ENCODE assay signal across 8 cellular contexts in the genomic region with DNA sequence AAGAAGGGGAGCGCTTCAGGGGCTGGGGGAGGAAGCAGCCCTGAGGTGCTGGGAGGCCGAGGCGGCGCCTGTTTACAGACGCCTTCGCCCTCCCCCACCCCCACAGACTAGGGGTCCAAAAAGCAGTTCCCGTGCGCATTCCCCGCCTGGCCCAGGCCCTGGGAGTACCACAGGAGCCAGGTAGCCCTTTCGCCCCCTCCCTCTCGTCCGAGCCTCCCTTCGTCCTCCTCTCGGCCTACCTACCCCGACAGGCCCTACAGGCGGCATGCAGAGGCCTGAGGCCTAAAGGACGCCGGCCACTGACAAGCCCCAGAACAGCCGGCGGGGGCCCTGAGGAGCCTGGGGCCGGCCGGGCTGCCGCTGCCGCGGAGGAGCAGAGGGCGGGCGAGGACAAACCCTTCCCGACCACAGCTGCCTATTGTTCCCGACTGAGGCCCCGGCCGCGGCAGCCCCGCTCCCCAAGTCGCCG. TPM values are rescaled to one million over a fixed set of nuclear protein-coding genes. Genes with fewer than 3 reads are reported as not detected.
DNase-seq lines count a peak whose midpoint lies in the region; ATAC-seq, FAIRE-seq and TF ChIP-seq lines count a peak whose summit lies in the region.

No MANE protein-coding gene starts in this region.

- peaks cover 16% of the 10 kb centered on the region for H4K20me1 ChIP-seq in endothelial cell of umbilical vein (replicated peaks; ENCODE audit: control insufficient read depth, extremely low read depth, insufficient read depth, low read length)

- peak overlapping the region; percentile 77 for H3K4me3 ChIP-seq in HFF-Myc (replicated peaks; ENCODE audit: low read depth, low read length)
- peak overlapping the region; percentile 82 to 91 (median 87) for H3K4me3 ChIP-seq in endothelial cell of umbilical vein (replicated peaks in 1 of 3; ENCODE audit: insufficient read depth in 1 of 3, low read depth in 1 of 3, low read length in 3 of 3)

- intact Hi-C loops in endothelial cell of umbilical vein (cut with micrococcal nuclease) = loop anchor here (1.0 to 10.0 kb wide), 5 partner anchors 138 to 1114 kb away; a partner anchor contains a TSS

- peak overlapping the region; percentile 96 for H3K4me2 ChIP-seq in endothelial cell of umbilical vein (ENCODE audit: insufficient read depth, low read length)

- CTCF ChIA-PET in endothelial cell of umbilical vein (lab: Charles Lee) = interaction anchor here (1.0 to 1.4 kb wide), 3 partner anchors 29 to 196 kb away, joined by 3 to 6 read pairs (median 3); no protein-coding TSS in a partner anchor

- TF ChIP-seq POLR2A in endothelial cell of umbilical vein (IDR thresholded peaks at IDR 0.05; ENCODE audit: low read depth, low read length) = no peak

- dilution Hi-C loops in endothelial cell of umbilical vein (cut with MboI; ENCODE audit: extremely low pct_ligation_motif_present, low sequenced_read_pairs) = no loop called here

- ATAC-seq in stimulated activated naive B cell treated with anti-CD40 and anti-IgM and Interleukin-4, amounts not matched to agents 10 μg/mL and 1 μg/mL and 100 μg/mL, for 72 hours (replicated peaks) = peak; percentile 61 to 67

- H3K9me3 ChIP-seq in endothelial cell of umbilical vein (replicated peaks; ENCODE audit: control insufficient read depth, insufficient read depth, low read length) = no peaks in the 10 kb centered on the region

- peaks cover 55% of the 10 kb centered on the region for H3K79me2 ChIP-seq in endothelial cell of umbilical vein (ENCODE audit: control insufficient read depth, insufficient read depth, low read length)

- BruUV-seq in endothelial cell of umbilical vein (replicated peaks; lab: Mats Ljungman, UMichigan) = no TSS peak

- POLR2A ChIA-PET in endothelial cell of umbilical vein (lab: Charles Lee) = interaction anchor here (0.6 to 1.0 kb wide), 4 partner anchors 70 to 157 kb away, joined by 3 to 4 read pairs (median 4); a partner anchor contains a TSS

- peak overlapping the region; percentile 88 for H3K27ac ChIP-seq in endothelial cell of umbilical vein (ENCODE audit: insufficient read depth, low read depth, low read length)

- peaks cover 1 to 8% of the 10 kb centered on the region in 2 donors for H3K36me3 Mint-ChIP-seq in stimulated activated naive B cell treated with anti-CD40 and anti-IgM and Interleukin-4, amounts not matched to agents 10 μg/mL and 1 μg/mL and 100 μg/mL, for 72 hours

- peak; percentile 76 for DNase-seq in NCI-H146 (lab: John Stamatoyannopoulos, UW)
- no peak for DNase-seq in NCI-H146 treated with DMSO at 0.1 percent for 48 hours (lab: John Stamatoyannopoulos, UW; ENCODE audit: unreplicated experiment)
- DNase-seq in HFF-Myc (ENCODE audit: extremely low read depth, low read depth) = no peak
- peak; percentile 18 for DNase-seq in MV-4-11 (lab: John Stamatoyannopoulos, UW)
- peak; percentile 42 to 46 for DNase-seq in activated CD4-positive, alpha-beta T cell treated with anti-CD3 and anti-CD28 coated beads, Interleukin-2, amount 50 U/mL, for 48 hours
- DNase-seq in endothelial cell of umbilical vein (ENCODE audit: low read depth, low spot score) = peak; percentile 68
- peak; percentile 65 for DNase-seq in midbrain (lab: John Stamatoyannopoulos, UW)
- DNase-seq in stimulated activated naive B cell treated with anti-CD40 and anti-IgM and Interleukin-4, amounts not matched to agents 10 μg/mL and 1 μg/mL and 100 μg/mL, for 72 hours = peak; percentile 42

- H3K9me3 Mint-ChIP-seq in stimulated activated naive B cell treated with anti-CD40 and anti-IgM and Interleukin-4, amounts not matched to agents 10 μg/mL and 1 μg/mL and 100 μg/mL, for 72 hours = no peaks in the 10 kb centered on the region

- H3K4me1 ChIP-seq in endothelial cell of umbilical vein (ENCODE audit: control insufficient read depth, extremely low read depth, insufficient read depth, low read length) = peaks cover 22% of the 10 kb centered on the region

- H3K27ac Mint-ChIP-seq in stimulated activated naive B cell treated with anti-CD40 and anti-IgM and Interleukin-4, amounts not matched to agents 10 μg/mL and 1 μg/mL and 100 μg/mL, for 72 hours = peak overlapping the region; percentile 95

- H3K4me3 Mint-ChIP-seq in stimulated activated naive B cell treated with anti-CD40 and anti-IgM and Interleukin-4, amounts not matched to agents 10 μg/mL and 1 μg/mL and 100 μg/mL, for 72 hours = peak overlapping the region; percentile 91 to 92

- no peaks in the 10 kb centered on the region for H3K9me1 ChIP-seq in endothelial cell of umbilical vein (replicated peaks; ENCODE audit: control insufficient read depth, extremely low read depth, insufficient read depth, low read length)

- peak overlapping the region; percentile 78 for H2AFZ ChIP-seq in endothelial cell of umbilical vein (ENCODE audit: low read depth, low read length)

- H3K4me1 Mint-ChIP-seq in stimulated activated naive B cell treated with anti-CD40 and anti-IgM and Interleukin-4, amounts not matched to agents 10 μg/mL and 1 μg/mL and 100 μg/mL, for 72 hours = peaks cover 10 to 42% of the 10 kb centered on the region in 2 donors

- no peaks in the 10 kb centered on the region for H3K36me3 ChIP-seq in endothelial cell of umbilical vein (ENCODE audit: control insufficient read depth in 2 of 2, extremely low read depth in 1 of 2, insufficient read depth in 2 of 2, low read length in 2 of 2)

- H3K9ac ChIP-seq in endothelial cell of umbilical vein (replicated peaks; ENCODE audit: extremely low read depth, insufficient read depth, low read length) = peak overlapping the region; percentile 93

- TF ChIP-seq CTCF in HFF-Myc (IDR thresholded peaks at IDR 0.05; ENCODE audit: low read depth, low read length, missing control alignments) = no peak
- no peak for TF ChIP-seq CTCF in endothelial cell of umbilical vein (IDR thresholded peaks at IDR 0.05; ENCODE audit: extremely low read depth in 1 of 2, insufficient read depth in 1 of 2, low read depth in 1 of 2, low read length in 2 of 2)

- FAIRE-seq in endothelial cell of umbilical vein (lab: Jason Lieb, UNC) = no peak

- H3K27me3 ChIP-seq in endothelial cell of umbilical vein (ENCODE audit: control insufficient read depth in 2 of 2, insufficient read depth in 2 of 2, low read length in 2 of 2) = no peaks in the 10 kb centered on the region

- no peaks in the 10 kb centered on the region for H3K27me3 Mint-ChIP-seq in stimulated activated naive B cell treated with anti-CD40 and anti-IgM and Interleukin-4, amounts not matched to agents 10 μg/mL and 1 μg/mL and 100 μg/mL, for 72 hours

TF ChIP-seq in endothelial cell of umbilical vein, 7 proteins besides CTCF, POLR2A, EP300 and RAD21:
- TF ChIP-seq MYC (IDR thresholded peaks at IDR 0.05; ENCODE audit: low read depth, low read length) = no peak
- TF ChIP-seq FOS (IDR thresholded peaks at IDR 0.05; ENCODE audit: borderline replicate concordance, insufficient read depth, low read length) = no peak
- no peak for TF ChIP-seq EZH2 (IDR thresholded peaks at IDR 0.05; ENCODE audit: borderline replicate concordance, low read depth, low read length, severe bottlenecking)
- TF ChIP-seq GATA2 (IDR thresholded peaks at IDR 0.05; ENCODE audit: insufficient read depth, insufficient read length, low read depth, low read length) = no peak
- TF ChIP-seq, protein P1, sequence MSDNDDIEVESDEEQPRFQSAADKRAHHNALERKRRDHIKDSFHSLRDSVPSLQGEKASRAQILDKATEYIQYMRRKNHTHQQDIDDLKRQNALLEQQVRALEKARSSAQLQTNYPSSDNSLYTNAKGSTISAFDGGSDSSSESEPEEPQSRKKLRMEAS (IDR thresholded peaks at IDR 0.05; ENCODE audit: insufficient read depth, insufficient read length) = no peak
- no peak for TF ChIP-seq POLR2AphosphoS5 (IDR thresholded peaks at IDR 0.05; ENCODE audit: insufficient read depth, low read depth, low read length)
- no peak for TF ChIP-seq JUN (IDR thresholded peaks at IDR 0.05; ENCODE audit: borderline replicate concordance, insufficient read depth, insufficient read length, low read depth)

RNA-seq across cellular contexts. Expression of a gene that starts 0.5 kb away (rescaled TPM):
- total RNA-seq in endothelial cell of umbilical vein = 30.0 and 41.4 TPM in 2 replicates
- polyA plus RNA-seq in endothelial cell of umbilical vein = 7.0 and 7.9 TPM in 2 replicates
- 6.6 and 7.5 TPM in 2 replicates for polyA plus RNA-seq in endothelial cell of umbilical vein (2011; cell fraction: cytosol; rRNA removed)
- 20.5 and 24.2 TPM in 2 replicates for polyA plus RNA-seq in endothelial cell of umbilical vein (2011; cell fraction: nucleus; rRNA removed)
- polyA plus RNA-seq in endothelial cell of umbilical vein (2012) = 2.9 and 5.0 TPM in 2 replicates
- polyA minus RNA-seq in endothelial cell of umbilical vein = 78.9 and 80.7 TPM in 2 replicates
- 40.6 TPM for polyA minus RNA-seq in endothelial cell of umbilical vein (2011; cell fraction: cytosol; rRNA and poly(A)+ RNA removed)
- polyA minus RNA-seq in endothelial cell of umbilical vein (2011; cell fraction: nucleus; rRNA and poly(A)+ RNA removed) = 73.8 and 115 TPM in 2 replicates

Comparison
In these comparisons a context has a peak if more than half of its experiments do, and no peak if none do; other contexts are left out.
1. DNase-seq: peak in NCI-H146 (single experiment), MV-4-11 (single experiment), activated CD4-positive, alpha-beta T cell treated with anti-CD3 and anti-CD28 coated beads, Interleukin-2, amount 50 U/mL, for 48 hours (2 of 2), endothelial cell of umbilical vein (single experiment), midbrain (single experiment) and stimulated activated naive B cell treated with anti-CD40 and anti-IgM and Interleukin-4, amounts not matched to agents 10 μg/mL and 1 μg/mL and 100 μg/mL, for 72 hours (single experiment); none in NCI-H146 treated with DMSO at 0.1 percent for 48 hours (single experiment) and HFF-Myc (single experiment).